Comparison of ENCODE assay signal across 23 cellular contexts in genomic region chr2:196931555-196931954, GRCh38. TPM values are rescaled to one million over a fixed set of nuclear protein-coding genes. Genes with fewer than 3 reads are reported as not detected.
DNase-seq lines count a peak whose midpoint lies in the region; FAIRE-seq and TF ChIP-seq lines count a peak whose summit lies in the region.
"Had no signal": no experiment of that assay in that cellular context is flagged by ENCODE, and none has a peak within 500 bp of the region (broad histone marks: within the 10 kb centered on the region; RNA-seq: fewer than 3 reads in every experiment).

No MANE protein-coding gene starts in this region.

- no peak for TF ChIP-seq CTCF in bronchial epithelial cell (IDR thresholded peaks at IDR 0.05; ENCODE audit: insufficient read depth, low read length, severe bottlenecking)
- TF ChIP-seq CTCF in esophagus squamous epithelium (IDR thresholded peaks at IDR 0.05), result no peak
- TF ChIP-seq CTCF in suprapubic skin (IDR thresholded peaks at IDR 0.05), result no peak

- H3K4me3 ChIP-seq in bronchial epithelial cell (ENCODE audit: low read depth, low read length), result no peak overlapping the region
- H3K4me3 ChIP-seq in esophagus squamous epithelium, result no peak overlapping the region
- H3K4me3 ChIP-seq in suprapubic skin, result no peak overlapping the region
- H3K4me3 ChIP-seq: A549; BLaER1 treated with 17β-estradiol and CSF1 and Interleukin-3, amounts not matched to agents 10 nM and 100 nM; HAP-1 had no signal

- 33 to 58% methylated on average over 2 of the region's 2 CpGs for WGBS in esophagus squamous epithelium, 2 donors
- 44% methylated on average over 2 of the region's 2 CpGs for WGBS in suprapubic skin

- H3K27me3 ChIP-seq in bronchial epithelial cell (ENCODE audit: control insufficient read depth, insufficient read depth, low read length) (no peaks in the 10 kb centered on the region), esophagus squamous epithelium (no peaks in the 10 kb centered on the region), suprapubic skin (no peaks in the 10 kb centered on the region)
- H3K27me3 ChIP-seq: BE2C; BLaER1 treated with 17β-estradiol and CSF1 and Interleukin-3, amounts not matched to agents 10 nM and 100 nM had no signal

- no peak for TF ChIP-seq EP300 in suprapubic skin (IDR thresholded peaks at IDR 0.05)

- no peak for TF ChIP-seq POLR2A in esophagus squamous epithelium (IDR thresholded peaks at IDR 0.05)
- TF ChIP-seq POLR2A in suprapubic skin (IDR thresholded peaks at IDR 0.05), result no peak

- H3K36me3 ChIP-seq in bronchial epithelial cell (ENCODE audit: control insufficient read depth, insufficient read depth, low read length) (no peaks in the 10 kb centered on the region), esophagus squamous epithelium (no peaks in the 10 kb centered on the region), suprapubic skin (no peaks in the 10 kb centered on the region)
- H3K36me3 ChIP-seq: BE2C; BLaER1 treated with 17β-estradiol and CSF1 and Interleukin-3, amounts not matched to agents 10 nM and 100 nM; HAP-1 had no signal

- peak overlapping the region in 3 of 4 donors; percentile 61 to 68 (median 63) for H3K27ac ChIP-seq in esophagus squamous epithelium
- peak overlapping the region; percentile 57 for H3K27ac ChIP-seq in suprapubic skin
- H3K27ac ChIP-seq: A549; BLaER1 treated with 17β-estradiol and CSF1 and Interleukin-3, amounts not matched to agents 10 nM and 100 nM had no signal

- DNase-seq in GM18507 (ENCODE audit: extremely low spot score, insufficient read length, low read depth) (no peak), bronchial epithelial cell (ENCODE audit: low read depth) (peak; percentile 52), esophagus squamous epithelium (lab: John Stamatoyannopoulos, UW) (no peak), suprapubic skin (ENCODE audit: low spot score in 2 of 2) (no peak), NCI-H1436 treated with DMSO at 0.1 percent for 48 hours (lab: John Stamatoyannopoulos, UW) (no peak), NCI-H2029 (lab: John Stamatoyannopoulos, UW) (no peak), SKM-1 treated with dmso at 0.1 percent for 144 hours (lab: John Stamatoyannopoulos, UW; ENCODE audit: unreplicated experiment) (no peak)
- DNase-seq: 8988T; ACHN; AML-193; BE2C; CD4-positive, alpha-beta T cell; CD8-positive, alpha-beta memory T cell; DMS 273 treated with DMSO at 0.1 percent for 48 hours; DMS79; GF-D8; GOT3; HFFc6 had no signal

- H3K9me3 ChIP-seq in esophagus squamous epithelium (no peaks in the 10 kb centered on the region), suprapubic skin (no peaks in the 10 kb centered on the region)
- H3K9me3 ChIP-seq: A549; BE2C; BLaER1 treated with 17β-estradiol and CSF1 and Interleukin-3, amounts not matched to agents 10 nM and 100 nM; HAP-1 had no signal

- intact Hi-C loops in esophagus squamous epithelium (cut with DNase I), result no loop called here

- H3K4me1 ChIP-seq in esophagus squamous epithelium (peaks cover 0 to 34% (median 0%) of the 10 kb centered on the region in 3 donors), suprapubic skin (peaks cover 18% of the 10 kb centered on the region)

- FAIRE-seq in GM18507 (lab: Jason Lieb, UNC) (peak; percentile 15), bronchial epithelial cell (lab: Jason Lieb, UNC) (no peak)
- FAIRE-seq: A549, D721Med, H54 had no signal

RNA-seq across cellular contexts. Expression of gene PGAP1, which starts 5.0 kb away (rescaled TPM):
- total RNA-seq in bronchial epithelial cell (6.1 and 8.3 TPM in 2 replicates), esophagus squamous epithelium (10 to 100 TPM in 1 of 4 donors, 1 to 10 TPM in 3; 6.5 to 15.6 (median 9.2) TPM), suprapubic skin (10 to 100 TPM; 16.8 to 84.2 (median 32.2) TPM)
